1 cellular context compared by ENCODE assay signal in the genomic region with DNA sequence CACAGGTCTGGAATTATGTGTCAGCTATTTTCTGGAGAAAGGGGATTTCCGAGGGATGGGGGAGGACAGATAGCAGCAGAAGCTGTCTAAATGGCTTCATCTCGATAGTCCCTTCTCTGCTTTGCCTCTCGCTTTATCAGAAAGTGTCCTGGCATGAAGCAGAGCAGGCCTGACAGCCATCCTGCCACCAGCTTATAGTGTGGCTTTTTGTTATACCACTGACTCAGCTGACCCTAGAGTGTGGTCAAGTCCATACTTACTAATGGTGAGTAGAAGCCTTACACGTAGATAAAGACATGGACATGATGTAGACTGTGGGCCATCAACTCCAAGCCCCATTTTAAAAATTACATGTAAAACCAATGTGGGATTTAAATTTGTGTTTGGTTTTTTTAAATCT.
TF ChIP-seq lines count a peak whose summit lies in the region.

No MANE protein-coding gene starts in this region.

TF ChIP-seq in IMR-90, 13 proteins besides CTCF, POLR2A, EP300 and RAD21 (continued from another document):
- TF ChIP-seq, protein P1, sequence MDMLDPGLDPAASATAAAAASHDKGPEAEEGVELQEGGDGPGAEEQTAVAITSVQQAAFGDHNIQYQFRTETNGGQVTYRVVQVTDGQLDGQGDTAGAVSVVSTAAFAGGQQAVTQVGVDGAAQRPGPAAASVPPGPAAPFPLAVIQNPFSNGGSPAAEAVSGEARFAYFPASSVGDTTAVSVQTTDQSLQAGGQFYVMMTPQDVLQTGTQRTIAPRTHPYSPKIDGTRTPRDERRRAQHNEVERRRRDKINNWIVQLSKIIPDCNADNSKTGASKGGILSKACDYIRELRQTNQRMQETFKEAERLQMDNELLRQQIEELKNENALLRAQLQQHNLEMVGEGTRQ (IDR thresholded peaks at IDR 0.05; ENCODE audit: low read depth, low read length), result no peak
- TF ChIP-seq FOS (IDR thresholded peaks at IDR 0.05; ENCODE audit: low read depth, low read length) (no peak), CHD1 (IDR thresholded peaks at IDR 0.05; ENCODE audit: low read depth, low read length) (no peak), MXI1 (IDR thresholded peaks at IDR 0.05; ENCODE audit: borderline replicate concordance, low read depth, low read length) (no peak), BHLHE40 (IDR thresholded peaks at IDR 0.05; ENCODE audit: low read depth, low read length) (no peak), RCOR1 (IDR thresholded peaks at IDR 0.05; ENCODE audit: insufficient replicate concordance, low read length) (no peak), NFE2L2 (IDR thresholded peaks at IDR 0.05; ENCODE audit: low read depth, low read length) (no peak), CEBPB (IDR thresholded peaks at IDR 0.05; ENCODE audit: low read depth, low read length) (no peak), SMC3 (IDR thresholded peaks at IDR 0.05; ENCODE audit: low read depth, low read length) (no peak), MAZ (IDR thresholded peaks at IDR 0.05; ENCODE audit: borderline replicate concordance, low read depth, low read length) (no peak), MAFK (IDR thresholded peaks at IDR 0.05; ENCODE audit: low read depth, low read length) (no peak)
- TF ChIP-seq, protein P2, sequence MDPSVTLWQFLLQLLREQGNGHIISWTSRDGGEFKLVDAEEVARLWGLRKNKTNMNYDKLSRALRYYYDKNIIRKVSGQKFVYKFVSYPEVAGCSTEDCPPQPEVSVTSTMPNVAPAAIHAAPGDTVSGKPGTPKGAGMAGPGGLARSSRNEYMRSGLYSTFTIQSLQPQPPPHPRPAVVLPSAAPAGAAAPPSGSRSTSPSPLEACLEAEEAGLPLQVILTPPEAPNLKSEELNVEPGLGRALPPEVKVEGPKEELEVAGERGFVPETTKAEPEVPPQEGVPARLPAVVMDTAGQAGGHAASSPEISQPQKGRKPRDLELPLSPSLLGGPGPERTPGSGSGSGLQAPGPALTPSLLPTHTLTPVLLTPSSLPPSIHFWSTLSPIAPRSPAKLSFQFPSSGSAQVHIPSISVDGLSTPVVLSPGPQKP (IDR thresholded peaks at IDR 0.05; ENCODE audit: borderline replicate concordance, low read depth, low read length), result no peak
